In the genomic region with DNA sequence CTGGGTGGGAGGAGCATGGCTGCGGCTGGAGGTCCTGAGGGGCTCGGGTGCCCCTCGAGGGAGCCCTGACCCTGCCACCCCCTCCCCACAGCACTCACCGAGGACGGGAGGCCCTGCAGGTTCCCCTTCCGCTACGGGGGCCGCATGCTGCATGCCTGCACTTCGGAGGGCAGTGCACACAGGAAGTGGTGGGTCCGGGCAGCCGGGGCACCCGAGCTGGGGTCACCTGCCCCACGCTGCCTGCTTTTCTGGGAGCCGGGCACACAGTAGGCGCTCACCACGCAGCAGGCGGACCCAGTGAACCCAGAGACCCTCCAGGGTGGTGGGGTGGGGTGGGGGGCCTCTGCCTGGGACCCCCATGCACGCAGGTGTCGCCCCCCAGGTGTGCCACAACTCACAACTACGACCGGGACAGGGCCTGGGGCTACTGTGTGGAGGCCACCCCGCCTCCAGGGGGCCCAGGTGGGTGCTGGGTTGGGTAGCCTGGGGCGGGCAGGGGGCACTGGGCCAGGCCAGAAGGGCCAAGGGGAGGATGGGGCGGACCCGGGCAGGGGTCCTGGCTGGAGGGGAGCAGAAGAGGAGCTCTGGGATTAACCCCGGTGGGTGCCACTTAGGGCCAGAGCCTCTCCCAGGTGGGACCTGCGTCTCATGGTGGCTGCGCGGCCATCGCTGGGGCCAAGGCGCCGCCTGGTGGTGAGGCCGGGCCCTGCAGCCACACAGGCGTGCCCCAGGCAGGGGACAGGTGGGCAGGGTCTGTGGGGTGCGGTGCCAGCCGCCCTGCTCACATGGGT, we compare ENCODE assay signal across 1 cellular context.
TF ChIP-seq lines count a peak whose summit lies in the region.

No MANE protein-coding gene starts in this region.

TF ChIP-seq in GM12878, 131 proteins besides CTCF, POLR2A, EP300 and RAD21 (continued from another document):
- TF ChIP-seq, protein P1, sequence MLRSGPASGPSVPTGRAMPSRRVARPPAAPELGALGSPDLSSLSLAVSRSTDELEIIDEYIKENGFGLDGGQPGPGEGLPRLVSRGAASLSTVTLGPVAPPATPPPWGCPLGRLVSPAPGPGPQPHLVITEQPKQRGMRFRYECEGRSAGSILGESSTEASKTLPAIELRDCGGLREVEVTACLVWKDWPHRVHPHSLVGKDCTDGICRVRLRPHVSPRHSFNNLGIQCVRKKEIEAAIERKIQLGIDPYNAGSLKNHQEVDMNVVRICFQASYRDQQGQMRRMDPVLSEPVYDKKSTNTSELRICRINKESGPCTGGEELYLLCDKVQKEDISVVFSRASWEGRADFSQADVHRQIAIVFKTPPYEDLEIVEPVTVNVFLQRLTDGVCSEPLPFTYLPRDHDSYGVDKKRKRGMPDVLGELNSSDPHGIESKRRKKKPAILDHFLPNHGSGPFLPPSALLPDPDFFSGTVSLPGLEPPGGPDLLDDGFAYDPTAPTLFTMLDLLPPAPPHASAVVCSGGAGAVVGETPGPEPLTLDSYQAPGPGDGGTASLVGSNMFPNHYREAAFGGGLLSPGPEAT (IDR thresholded peaks at IDR 0.05; ENCODE audit: low read depth) = no peak
- TF ChIP-seq ATF7 (IDR thresholded peaks at IDR 0.05; ENCODE audit: low read depth) = no peak
- 0 out of 2 replicates have a peak, but pooled peaks have one; percentile 22 for TF ChIP-seq DPF2 (IDR thresholded peaks at IDR 0.05)
- peak; percentile 100 for TF ChIP-seq SMC3 (IDR thresholded peaks at IDR 0.05; ENCODE audit: borderline replicate concordance, low read length)
- no peak for TF ChIP-seq SRF (IDR thresholded peaks at IDR 0.05; ENCODE audit: low read depth in 2 of 2, low read length in 2 of 2)
- TF ChIP-seq NFXL1 (IDR thresholded peaks at IDR 0.05; ENCODE audit: borderline replicate concordance) = no peak
- TF ChIP-seq, protein P2, sequence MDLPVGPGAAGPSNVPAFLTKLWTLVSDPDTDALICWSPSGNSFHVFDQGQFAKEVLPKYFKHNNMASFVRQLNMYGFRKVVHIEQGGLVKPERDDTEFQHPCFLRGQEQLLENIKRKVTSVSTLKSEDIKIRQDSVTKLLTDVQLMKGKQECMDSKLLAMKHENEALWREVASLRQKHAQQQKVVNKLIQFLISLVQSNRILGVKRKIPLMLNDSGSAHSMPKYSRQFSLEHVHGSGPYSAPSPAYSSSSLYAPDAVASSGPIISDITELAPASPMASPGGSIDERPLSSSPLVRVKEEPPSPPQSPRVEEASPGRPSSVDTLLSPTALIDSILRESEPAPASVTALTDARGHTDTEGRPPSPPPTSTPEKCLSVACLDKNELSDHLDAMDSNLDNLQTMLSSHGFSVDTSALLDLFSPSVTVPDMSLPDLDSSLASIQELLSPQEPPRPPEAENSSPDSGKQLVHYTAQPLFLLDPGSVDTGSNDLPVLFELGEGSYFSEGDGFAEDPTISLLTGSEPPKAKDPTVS (IDR thresholded peaks at IDR 0.05; ENCODE audit: low read depth, low read length) = no peak
- no peak for TF ChIP-seq BACH1 (IDR thresholded peaks at IDR 0.05; ENCODE audit: borderline replicate concordance)
- no peak for TF ChIP-seq IRF5 (IDR thresholded peaks at IDR 0.05; ENCODE audit: borderline replicate concordance)
- TF ChIP-seq YBX1 (IDR thresholded peaks at IDR 0.05) = no peak
